18 cellular contexts compared by ENCODE assay signal in genomic region chr5:149495673-149496072, GRCh38. TPM values are rescaled to one million over a fixed set of nuclear protein-coding genes. Genes with fewer than 3 reads are reported as not detected.
A peak's percentile ranks its signal among the peaks of the same experiment; 100 is the strongest.
DNase-seq lines count a peak whose midpoint lies in the region; ATAC-seq and TF ChIP-seq lines count a peak whose summit lies in the region.
"Had no signal": no experiment of that assay in that cellular context is flagged by ENCODE, and none has a peak within 500 bp of the region (broad histone marks: within the 10 kb centered on the region; RNA-seq: fewer than 3 reads in every experiment).

No MANE protein-coding gene starts in this region.

- H3K4me3 ChIP-seq in right atrium auricular region = no peak overlapping the region

- no peak overlapping the region for H3K4me3 Mint-ChIP-seq in activated T-helper 17 cell treated with anti-CD3 and anti-CD28 coated beads, Interleukin-2, amount 50 U/mL, for 72 hours
- H3K4me3 Mint-ChIP-seq in nephron progenitor cell (no peak overlapping the region), type B pancreatic cell (no peak overlapping the region)

- ATAC-seq in left ventricle myocardium superior = no peak
- no peak for ATAC-seq in activated T-helper 17 cell treated with anti-CD3 and anti-CD28 coated beads, Interleukin-2, amount 50 U/mL, for 72 hours (replicated peaks)

- DNase-seq in right atrium auricular region (ENCODE audit: low spot score) (no peak), left ventricle myocardium superior (no peak), nephron progenitor cell (no peak), type B pancreatic cell (ENCODE audit: extremely low spot score, unreplicated experiment) (no peak), posterior cingulate gyrus (no peak), glomerular visceral epithelial cell (ENCODE audit: extremely low spot score) (no peak), inferior parietal cortex (ENCODE audit: extremely low spot score) (no peak)
- DNase-seq: AML-193, Calu3, DMS79 treated with DMSO at 0.1 percent for 48 hours, GDM1, GOT3, KBM-7, NCI-H1092, NCI-H446, NCI-H748 treated with DMSO at 0.1 percent for 48 hours had no signal

- peak overlapping the region; percentile 16 to 77 for H3K27ac ChIP-seq in right atrium auricular region
- H3K27ac ChIP-seq: HL-60 had no signal

- intact Hi-C loops in left ventricle myocardium superior (cut with micrococcal nuclease) = no loop called here
- intact Hi-C loops in posterior cingulate gyrus (cut with DNase I) = no loop called here

- H3K27ac Mint-ChIP-seq in activated T-helper 17 cell treated with anti-CD3 and anti-CD28 coated beads, Interleukin-2, amount 50 U/mL, for 72 hours = peak overlapping the region; percentile 36
- H3K27ac Mint-ChIP-seq in nephron progenitor cell (peak overlapping the region; percentile 64), type B pancreatic cell (peak overlapping the region; percentile 14)

- peaks cover 77% of the 10 kb centered on the region for H3K36me3 Mint-ChIP-seq in activated T-helper 17 cell treated with anti-CD3 and anti-CD28 coated beads, Interleukin-2, amount 50 U/mL, for 72 hours (ENCODE audit: low read depth)
- H3K36me3 Mint-ChIP-seq in nephron progenitor cell (ENCODE audit: low read depth) = peaks cover 35% of the 10 kb centered on the region
- H3K36me3 Mint-ChIP-seq in type B pancreatic cell = peaks cover 16% of the 10 kb centered on the region

- peaks cover 0 to 30% of the 10 kb centered on the region in 2 donors for H3K4me1 ChIP-seq in right atrium auricular region

- no peaks in the 10 kb centered on the region for H3K27me3 Mint-ChIP-seq in activated T-helper 17 cell treated with anti-CD3 and anti-CD28 coated beads, Interleukin-2, amount 50 U/mL, for 72 hours
- no peaks in the 10 kb centered on the region for H3K27me3 Mint-ChIP-seq in nephron progenitor cell (ENCODE audit: low read depth, poor library complexity)
- no peaks in the 10 kb centered on the region for H3K27me3 Mint-ChIP-seq in type B pancreatic cell

- no peaks in the 10 kb centered on the region for H3K9me3 ChIP-seq in right atrium auricular region

- no peak for TF ChIP-seq CTCF in right atrium auricular region (IDR thresholded peaks at IDR 0.05)
- no peak for TF ChIP-seq CTCF in nephron progenitor cell (IDR thresholded peaks at IDR 0.05)
- no peak for TF ChIP-seq CTCF in type B pancreatic cell (conservative IDR thresholded peaks at IDR 0.05)

- peaks cover 52% of the 10 kb centered on the region for H3K36me3 ChIP-seq in right atrium auricular region

- no peaks in the 10 kb centered on the region for H3K9me3 Mint-ChIP-seq in activated T-helper 17 cell treated with anti-CD3 and anti-CD28 coated beads, Interleukin-2, amount 50 U/mL, for 72 hours
- no peaks in the 10 kb centered on the region for H3K9me3 Mint-ChIP-seq in nephron progenitor cell
- no peaks in the 10 kb centered on the region for H3K9me3 Mint-ChIP-seq in type B pancreatic cell

- no peaks in the 10 kb centered on the region for H3K27me3 ChIP-seq in right atrium auricular region

- H3K4me1 Mint-ChIP-seq in activated T-helper 17 cell treated with anti-CD3 and anti-CD28 coated beads, Interleukin-2, amount 50 U/mL, for 72 hours = peaks cover 5% of the 10 kb centered on the region
- H3K4me1 Mint-ChIP-seq in nephron progenitor cell (no peaks in the 10 kb centered on the region), type B pancreatic cell (ENCODE audit: unreplicated experiment) (peaks cover 19% of the 10 kb centered on the region)

RNA-seq across cellular contexts. Expression of gene CSNK1A1, which starts 55.6 kb away (rescaled TPM):
- total RNA-seq in right atrium auricular region (100 to 1,000 TPM; 171 to 192 TPM), left ventricle myocardium superior (214 TPM), type B pancreatic cell (ENCODE audit: low replicate concordance) (224 and 294 TPM in 2 replicates)
- 100 to 1,000 TPM; 167 to 175 TPM for total RNA-seq in activated T-helper 17 cell treated with anti-CD3 and anti-CD28 coated beads, Interleukin-2, amount 50 U/mL, for 72 hours

Comparison
In these comparisons a context has a peak if more than half of its experiments do, and no peak if none do; other contexts are left out.
1. H3K27ac Mint-ChIP-seq: peak in every context shown above with its lines; median percentile 64 in nephron progenitor cell; 36 in activated T-helper 17 cell treated with anti-CD3 and anti-CD28 coated beads, Interleukin-2, amount 50 U/mL, for 72 hours; 14 in type B pancreatic cell.